In the genomic region with DNA sequence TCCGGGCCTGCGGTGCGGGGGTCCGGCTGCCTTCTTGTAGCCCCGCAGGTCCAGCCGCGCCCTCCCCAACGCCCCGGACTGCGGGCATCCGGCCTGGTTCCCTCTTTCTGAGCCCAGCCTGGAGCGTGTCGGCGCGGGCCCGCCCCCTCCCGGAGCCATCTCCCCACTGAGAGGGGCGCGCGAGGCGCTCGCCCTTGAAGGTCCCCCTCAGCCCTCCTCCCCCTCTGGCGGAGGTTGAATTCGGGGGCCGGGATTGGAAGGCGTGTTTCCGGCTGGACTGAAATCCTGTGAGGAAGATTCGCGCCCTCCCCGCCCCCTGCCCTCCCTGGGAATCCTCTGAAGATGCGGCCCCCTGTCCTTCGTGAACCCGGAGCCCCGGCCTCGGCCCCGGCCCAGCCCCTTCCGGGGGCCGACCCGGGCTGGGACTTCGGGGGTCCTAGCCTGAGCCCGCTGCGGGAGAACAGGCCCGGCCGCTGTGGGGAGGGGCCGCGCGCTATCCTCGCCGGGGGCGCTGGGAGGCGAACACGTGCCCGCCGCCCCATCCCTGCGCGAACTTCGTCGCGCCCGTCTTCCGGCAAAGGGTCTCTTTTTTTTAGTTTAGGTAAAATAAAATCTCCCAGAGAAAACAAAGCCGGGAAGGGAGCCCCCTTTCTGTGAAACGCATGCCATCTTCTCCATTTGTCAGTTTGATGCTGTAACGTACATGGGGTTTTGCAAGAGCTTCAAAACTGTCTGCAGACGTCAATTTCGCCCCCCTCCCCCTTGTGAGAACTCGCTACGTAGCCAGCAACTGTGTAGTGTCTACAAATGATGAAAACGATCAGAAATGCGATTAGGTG, we compare ENCODE assay signal across 8 cellular contexts. TPM values are rescaled to one million over a fixed set of nuclear protein-coding genes. Genes with fewer than 3 reads are reported as not detected.
A peak's percentile ranks its signal among the peaks of the same experiment; 100 is the strongest.
DNase-seq lines count a peak whose midpoint lies in the region; ATAC-seq and TF ChIP-seq lines count a peak whose summit lies in the region.

No MANE protein-coding gene starts in this region.

- H3K4me1 Mint-ChIP-seq in dendritic cell treated with granulocyte-macrophage colony-stimulating factor and Interleukin-4, amounts not matched to agents 40 ng/mL and 50 ng/mL, for 4 days (ENCODE audit: low read depth), result peaks cover 34% of the 10 kb centered on the region

- H3K36me3 ChIP-seq in liver (ENCODE audit: control insufficient read depth in 4 of 4, insufficient read depth in 3 of 4, low read depth in 1 of 4, low read length in 3 of 4), result peaks cover 0 to 7% (median 0%) of the 10 kb centered on the region in 4 donors

- intact Hi-C loops in dendritic cell treated with granulocyte-macrophage colony-stimulating factor and Interleukin-4, amounts not matched to agents 40 ng/mL and 50 ng/mL, for 4 days (cut with micrococcal nuclease), result loop anchor here (1.0 to 5.0 kb wide), 3 partner anchors 8 to 70 kb away; no protein-coding TSS in a partner anchor

- no peak for TF ChIP-seq CTCF in liver (IDR thresholded peaks at IDR 0.05; ENCODE audit: low read depth, low read length, missing input control)

- no peak for TF ChIP-seq RAD21 in liver (IDR thresholded peaks at IDR 0.05)

- no peaks in the 10 kb centered on the region for H3K27me3 Mint-ChIP-seq in dendritic cell treated with granulocyte-macrophage colony-stimulating factor and Interleukin-4, amounts not matched to agents 40 ng/mL and 50 ng/mL, for 4 days

- peak overlapping the region; percentile 99 for H3K27ac Mint-ChIP-seq in dendritic cell treated with granulocyte-macrophage colony-stimulating factor and Interleukin-4, amounts not matched to agents 40 ng/mL and 50 ng/mL, for 4 days

- H3K9me3 Mint-ChIP-seq in dendritic cell treated with granulocyte-macrophage colony-stimulating factor and Interleukin-4, amounts not matched to agents 40 ng/mL and 50 ng/mL, for 4 days, result no peaks in the 10 kb centered on the region

- DNase-seq in A172 (ENCODE audit: low spot score) (peak; percentile 56), NCI-H526 treated with DMSO at 0.1 percent for 48 hours (lab: John Stamatoyannopoulos, UW) (peak; percentile 41)
- peak; percentile 84 for DNase-seq in activated CD4-positive, alpha-beta T cell treated with anti-CD3 and anti-CD28 coated beads, Interleukin-2, amount 50 U/mL, for 1 hour
- peak; percentile 73 for DNase-seq in stimulated activated CD4-positive, alpha-beta T cell treated with anti-CD3 and anti-CD28 coated beads, Interleukin-4, amount 100 ng/mL, for 1 hour

- ATAC-seq in GM18520 (IDR thresholded peaks at IDR 0.05; ENCODE audit: unreplicated experiment), result peak; percentile 20
- peak; percentile 31 for ATAC-seq in HG03097 (IDR thresholded peaks at IDR 0.05; ENCODE audit: low FRiP score, unreplicated experiment)

- H3K4me3 ChIP-seq in liver (ENCODE audit: low read depth in 1 of 3, low read length in 3 of 3), result peak overlapping the region; percentile 61 to 99 (median 79)

- WGBS in liver, result under 1% methylated on average over 70 of the region's 70 CpGs

- peak overlapping the region; percentile 86 for H3K4me3 Mint-ChIP-seq in dendritic cell treated with granulocyte-macrophage colony-stimulating factor and Interleukin-4, amounts not matched to agents 40 ng/mL and 50 ng/mL, for 4 days

- no peaks in the 10 kb centered on the region for H3K27me3 ChIP-seq in liver (ENCODE audit: control insufficient read depth in 4 of 4, insufficient read depth in 4 of 4, low read length in 3 of 4)

- H3K9me3 ChIP-seq in liver (ENCODE audit: control insufficient read depth in 4 of 4, low read length in 3 of 4), result no peaks in the 10 kb centered on the region

- H3K27ac ChIP-seq in liver (ENCODE audit: low read depth in 1 of 2, low read length in 2 of 2), result peak overlapping the region; percentile 96 to 97

- H3K36me3 Mint-ChIP-seq in dendritic cell treated with granulocyte-macrophage colony-stimulating factor and Interleukin-4, amounts not matched to agents 40 ng/mL and 50 ng/mL, for 4 days (ENCODE audit: low read depth), result peaks cover 22% of the 10 kb centered on the region

- peaks cover 0 to 23% (median 11%) of the 10 kb centered on the region in 4 donors for H3K4me1 ChIP-seq in liver (ENCODE audit: control insufficient read depth in 4 of 4, insufficient read depth in 4 of 4, low read length in 3 of 4)

- H3K9ac ChIP-seq in liver (ENCODE audit: low read depth in 1 of 2, low read length in 2 of 2), result peak overlapping the region; percentile 77 to 90

TF ChIP-seq in liver, 16 proteins besides CTCF, POLR2A, EP300 and RAD21:
- TF ChIP-seq FOXA2 (IDR thresholded peaks at IDR 0.05) (no peak), YY1 (IDR thresholded peaks at IDR 0.05) (no peak), EGR1 (IDR thresholded peaks at IDR 0.05; ENCODE audit: low read depth in 2 of 2) (no peak), RXRA (IDR thresholded peaks at IDR 0.05) (peak in 1 of 2 donors; percentile 2)

RNA-seq across cellular contexts. Expression of a gene that starts 0.6 kb away (rescaled TPM):
- 23.2 and 23.3 TPM in 2 replicates for total RNA-seq in A172 (2014; rRNA removed; shearing (Covaris generic))
- total RNA-seq in liver, result 10 to 100 TPM; 25.9 to 94.4 TPM
- 10 to 100 TPM; 14.7 to 24.3 TPM for polyA plus RNA-seq in liver

RNA-seq across cellular contexts. Expression of a gene that starts 46.6 kb away (rescaled TPM):
- total RNA-seq in A172 (2014; rRNA removed; shearing (Covaris generic)), result 47.6 and 76.2 TPM in 2 replicates
- total RNA-seq in liver, result 10 to 100 TPM; 10.4 to 11.0 TPM
- polyA plus RNA-seq in liver, result 10 to 100 TPM; 11.3 to 15.8 TPM

RNA-seq across cellular contexts. Expression of a gene that starts 47.0 kb away (rescaled TPM):
- 41.9 and 43.7 TPM in 2 replicates for total RNA-seq in A172 (2014; rRNA removed; shearing (Covaris generic))
- 10 to 100 TPM; 23.2 to 33.7 TPM for total RNA-seq in liver
- 10 to 100 TPM in 1 of 2 donors, 1 to 10 TPM in 1; 7.8 to 12.7 TPM for polyA plus RNA-seq in liver

Comparison
In these comparisons a context has a peak if more than half of its experiments do, and no peak if none do; other contexts are left out.
1. Peak in every context shown above with its lines: DNase-seq, ATAC-seq, H3K4me3 ChIP-seq and H3K27ac ChIP-seq.